ENCODE assay signal across 14 cellular contexts in the genomic region with DNA sequence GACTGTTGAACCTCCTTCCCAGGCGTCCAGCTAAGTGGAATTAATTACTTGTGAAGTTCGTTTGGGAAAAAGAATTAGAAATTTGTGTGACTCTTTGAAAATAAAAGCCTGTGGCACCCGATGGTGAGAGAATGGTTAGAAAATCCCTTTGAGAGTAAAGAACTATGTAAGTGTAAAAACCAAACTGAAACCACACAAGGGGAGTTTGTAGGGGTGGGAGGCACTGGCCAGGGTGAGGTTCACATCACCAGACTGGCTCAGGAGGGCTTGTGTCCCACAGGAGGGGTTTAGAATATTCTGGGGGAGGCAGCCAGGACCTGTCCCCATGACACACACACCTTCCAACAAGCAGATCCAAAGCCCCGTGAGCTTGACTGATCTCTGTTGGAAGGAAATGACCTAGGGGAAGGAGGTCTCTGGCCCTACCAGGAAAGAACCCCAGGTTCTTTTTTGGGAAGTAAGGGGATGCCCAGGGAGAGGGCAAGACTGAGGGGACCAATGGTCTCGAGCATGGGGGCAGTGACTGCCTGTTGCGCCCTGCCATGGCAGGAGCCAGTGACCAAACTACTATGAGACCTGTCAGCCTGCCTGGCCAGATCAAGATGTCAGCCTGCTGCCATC. TPM values are rescaled to one million over a fixed set of nuclear protein-coding genes. Genes with fewer than 3 reads are reported as not detected.
DNase-seq lines count a peak whose midpoint lies in the region; ATAC-seq, FAIRE-seq and TF ChIP-seq lines count a peak whose summit lies in the region.
"Had no signal": no experiment of that assay in that cellular context is flagged by ENCODE, and none has a peak within 500 bp of the region (broad histone marks: within the 10 kb centered on the region; RNA-seq: fewer than 3 reads in every experiment).

No MANE protein-coding gene starts in this region.

- POLR2A ChIA-PET in GM12878 (lab: Charles Lee), result interaction anchor here (1.0 to 7.0 kb wide), 5 partner anchors 11 to 163 kb away, joined by 3 to 74 read pairs (median 4); partner anchors contain the start of gene MZB1

- no peaks in the 10 kb centered on the region; the same call in 2 of the 3 replicates for H3K9me3 ChIP-seq in GM12878 (replicated peaks; ENCODE audit: control insufficient read depth, insufficient read depth, low read length)
- H3K9me3 ChIP-seq in WERI-Rb-1 (ENCODE audit: severe bottlenecking), result no peaks in the 10 kb centered on the region
- no peaks in the 10 kb centered on the region for H3K9me3 ChIP-seq in left lung
- H3K9me3 ChIP-seq: body of pancreas, testis had no signal

- in situ Hi-C loops in GM12878 (cut with MboI), result no loop called here

- 12% methylated on average over 6 of the region's 6 CpGs for WGBS in GM12878 (ENCODE audit: insufficient coverage, insufficient replicate concordance, low lambda C conversion rate, missing lambda C conversion rate)

- H3K27me3 ChIP-seq in GM12878 (replicated peaks in 1 of 2; ENCODE audit: control insufficient read depth in 2 of 2, insufficient read depth in 2 of 2, low read length in 1 of 2), result no peaks in the 10 kb centered on the region
- H3K27me3 ChIP-seq in WERI-Rb-1 (ENCODE audit: insufficient read depth, low read depth, severe bottlenecking), result no peaks in the 10 kb centered on the region
- H3K27me3 ChIP-seq in left lung, result peaks cover 4 to 11% of the 10 kb centered on the region in 2 donors
- H3K27me3 ChIP-seq: body of pancreas, testis had no signal

- H3K27ac ChIP-seq in GM12878 (ENCODE audit: control insufficient read depth, insufficient read depth) (peak overlapping the region; percentile 90), WERI-Rb-1 (no peak overlapping the region), left lung (no peak overlapping the region)
- H3K27ac ChIP-seq: body of pancreas, testis had no signal

- peak; percentile 65 to 71; a peak in 3 of 4 replicates for TF ChIP-seq EP300 in GM12878 (IDR thresholded peaks at IDR 0.05; ENCODE audit: borderline replicate concordance in 1 of 2, control insufficient read depth in 1 of 2, low read depth in 2 of 2, low read length in 2 of 2)

- SMC1A ChIA-PET in GM12878 (lab: Charles Lee; ENCODE audit: uncharacterized antibody, unreplicated experiment), result interaction anchor here (0.9 to 5.0 kb wide), 7 partner anchors 8 to 24 kb away, joined by 3 to 19 read pairs (median 4); partner anchors contain the start of gene MZB1

- ATAC-seq in GM19043 (IDR thresholded peaks at IDR 0.05; ENCODE audit: low read depth, unreplicated experiment), result peak; percentile 24
- peak; percentile 31 for ATAC-seq in HG02852 (IDR thresholded peaks at IDR 0.05; ENCODE audit: unreplicated experiment)
- peak; percentile 65 for ATAC-seq in GM12878
- ATAC-seq in SK-N-SH treated with all-trans-retinoic acid at 6 μM for 48 hours, result no peak
- no peak for ATAC-seq in left lung
- ATAC-seq: body of pancreas had no signal

- peak overlapping the region; percentile 55 for H3K9ac ChIP-seq in GM12878 (ENCODE audit: control insufficient read depth, insufficient read depth, low read length)

- BruUV-seq in GM12878 (replicated peaks; lab: Mats Ljungman, UMichigan), result no TSS peak

- peak overlapping the region; percentile 46 for H3K4me2 ChIP-seq in GM12878 (ENCODE audit: control insufficient read depth, insufficient read depth)

- peak overlapping the region; percentile 16 for H2AFZ ChIP-seq in GM12878 (ENCODE audit: control insufficient read depth, low read depth, low read length)

- H3K36me3 ChIP-seq in GM12878 (ENCODE audit: control insufficient read depth in 2 of 2, insufficient read depth in 2 of 2, low read length in 1 of 2) (peaks cover 0 to 7% of the 10 kb centered on the region in 2 experiments; a peak in 1 of 4 replicates), WERI-Rb-1 (no peaks in the 10 kb centered on the region), left lung (peaks cover 0 to 6% of the 10 kb centered on the region in 2 donors)

- DNase-seq in GM12891 (ENCODE audit: insufficient read length, low spot score), result no peak
- DNase-seq in GM12878 (ENCODE audit: low read depth, low spot score), result peak; percentile 77
- no peak for DNase-seq in SIG-M5 (lab: John Stamatoyannopoulos, UW)
- DNase-seq in WERI-Rb-1, result no peak
- no peak for DNase-seq in left lung
- DNase-seq: activated CD4-positive, alpha-beta T cell treated with anti-CD3 and anti-CD28 coated beads for 48 hours; activated naive CD4-positive, alpha-beta T cell treated with Interleukin-2 at 50 U/mL for 16 hours; body of pancreas; hypothalamus; T1000; testis had no signal

- H3K79me2 ChIP-seq in GM12878 (ENCODE audit: control insufficient read depth, insufficient read depth, low read length), result peaks cover 15% of the 10 kb centered on the region

- FAIRE-seq in GM12891 (lab: Jason Lieb, UNC) (peak; percentile 74), GM12878 (lab: Jason Lieb, UNC) (peak; percentile 13)

- CTCF ChIA-PET in GM12878 (lab: Yijun Ruan, JAX), result interaction anchor here (1.0 to 2.0 kb wide), 2 partner anchors 11 to 131 kb away, joined by 3 to 5 read pairs; no protein-coding TSS in a partner anchor

- TF ChIP-seq RAD21 in GM12878 (IDR thresholded peaks at IDR 0.05; ENCODE audit: insufficient read depth, low read depth, low read length), result no peak

- RAD21 ChIA-PET in GM12878 (lab: Charles Lee; ENCODE audit: unreplicated experiment), result interaction anchor here (0.6 to 1.7 kb wide), 2 partner anchors 9 to 11 kb away, joined by 3 to 10 read pairs; partner anchors contain the start of gene MZB1

- peak overlapping the region; percentile 33; the same call in 1 of the 2 replicates for H3K4me3 ChIP-seq in GM12878
- no peak overlapping the region for H3K4me3 ChIP-seq in WERI-Rb-1 (ENCODE audit: low read depth, low read length)
- H3K4me3 ChIP-seq in left lung, result no peak overlapping the region
- H3K4me3 ChIP-seq: body of pancreas, testis had no signal

- H3K4me1 ChIP-seq in GM12878 (ENCODE audit: control insufficient read depth, insufficient read depth, low read length) (peaks cover 49% of the 10 kb centered on the region), left lung (peaks cover 0 to 18% of the 10 kb centered on the region in 2 donors)
- H3K4me1 ChIP-seq: testis had no signal

- no peaks in the 10 kb centered on the region for H4K20me1 ChIP-seq in GM12878 (ENCODE audit: control insufficient read depth, insufficient read depth)

- no peak for TF ChIP-seq CTCF in GM12878 (IDR thresholded peaks at IDR 0.05 in 2 of 3, conservative IDR thresholded peaks at IDR 0.05 in 1 of 3; ENCODE audit: control insufficient read depth in 2 of 3, extremely low read depth in 1 of 3, insufficient read depth in 1 of 3, low read depth in 3 of 3, low read length in 3 of 3)
- TF ChIP-seq CTCF in WERI-Rb-1 (IDR thresholded peaks at IDR 0.05; ENCODE audit: low read depth, low read length), result no peak
- no peak for TF ChIP-seq CTCF in left lung (IDR thresholded peaks at IDR 0.05)

- TF ChIP-seq POLR2A in GM12891 (IDR thresholded peaks at IDR 0.05; ENCODE audit: low read depth, low read length), result no peak
- 0 out of 2 replicates have a peak, but pooled peaks have one; percentile 37 for TF ChIP-seq POLR2A in GM12878 (IDR thresholded peaks at IDR 0.05; ENCODE audit: low read depth, low read length)

- intact Hi-C loops in GM12878 (cut with micrococcal nuclease; ENCODE audit: unreplicated experiment) (no loop called here), left lung (cut with DNase I) (no loop called here)

RNA-seq across cellular contexts. Expression of gene SPATA24, which starts 4.3 kb away (rescaled TPM):
- polyA plus RNA-seq in GM12891 (2012; ENCODE audit: low read depth, missing spikeins), result 9.1 TPM
- total RNA-seq in GM12878 (2013; cell fraction: nucleolus; rRNA removed), result 8.9 and 9.5 TPM in 2 replicates
- total RNA-seq in GM12878 (2014; rRNA removed), result 5.1 and 8.1 TPM in 2 replicates
- total RNA-seq in GM12878 (2014; rRNA removed; fragmentation: Illumina TruSeq; extraction: Trizol), result 6.3 and 8.1 TPM in 2 replicates
- 4.1 and 5.6 TPM in 2 replicates for total RNA-seq in GM12878 (2021)
- polyA plus RNA-seq in GM12878 (2011; ENCODE audit: low read depth), result 8.4 TPM
- polyA plus RNA-seq in GM12878 (2011; rRNA removed), result 5.3 and 6.0 TPM in 2 replicates
- 2.9 and 3.7 TPM in 2 replicates for polyA plus RNA-seq in GM12878 (2011; cell fraction: cytosol; rRNA removed)
- 3.2 and 4.8 TPM in 2 replicates for polyA plus RNA-seq in GM12878 (2011; cell fraction: nucleus; rRNA removed)
- polyA plus RNA-seq in GM12878 (2012), result 7.6 and 8.6 TPM in 2 replicates
- 6.1 and 9.8 TPM in 2 replicates for polyA plus RNA-seq in GM12878 (2014; fragmentation: Illumina TruSeq; extraction: Trizol)
- 1 to 10 TPM; 7.6 to 8.5 TPM for polyA plus RNA-seq in GM12878 (2014; fragmentation: Nextera tagmentation; extraction: Ambion mirVana)
- 7.1 and 7.2 TPM in 2 replicates for polyA plus RNA-seq in GM12878 (2014; rRNA removed)
- polyA plus RNA-seq in GM12878 (2016; fragmentation: Nextera tagmentation; extraction: Ambion mirVana), result 1 to 10 TPM; 7.0 to 7.4 TPM
- 2.2 and 2.6 TPM in 2 replicates for polyA minus RNA-seq in GM12878 (2011; rRNA and poly(A)+ RNA removed)
- polyA minus RNA-seq in GM12878 (2011; cell fraction: cytosol; rRNA and poly(A)+ RNA removed), result not detected in 2 replicates
- polyA minus RNA-seq in GM12878 (2011; cell fraction: nucleus; rRNA and poly(A)+ RNA removed), result 2.3 and 3.4 TPM in 2 replicates
- 1 to 10 TPM; 3.6 to 4.3 TPM for total RNA-seq in left lung

RNA-seq across cellular contexts. Expression of gene PROB1, which starts 4.7 kb away (rescaled TPM):
- 3.5 TPM for polyA plus RNA-seq in GM12891 (2012; ENCODE audit: low read depth, missing spikeins)
- 3.5 and 4.4 TPM in 2 replicates for total RNA-seq in GM12878 (2013; cell fraction: nucleolus; rRNA removed)
- total RNA-seq in GM12878 (2014; rRNA removed), result 3.0 and 3.8 TPM in 2 replicates
- total RNA-seq in GM12878 (2014; rRNA removed; fragmentation: Illumina TruSeq; extraction: Trizol), result 1.7 and 2.0 TPM in 2 replicates
- 6.0 and 6.5 TPM in 2 replicates for total RNA-seq in GM12878 (2021)
- polyA plus RNA-seq in GM12878 (2011; ENCODE audit: low read depth), result 1.4 TPM
- 0.59 and 1.1 TPM in 2 replicates for polyA plus RNA-seq in GM12878 (2011; rRNA removed)
- 1.3 and 2.2 TPM in 2 replicates for polyA plus RNA-seq in GM12878 (2011; cell fraction: cytosol; rRNA removed)
- 3.4 and 4.5 TPM in 2 replicates for polyA plus RNA-seq in GM12878 (2011; cell fraction: nucleus; rRNA removed)
- 3.8 and 5.2 TPM in 2 replicates for polyA plus RNA-seq in GM12878 (2012)
- polyA plus RNA-seq in GM12878 (2014; fragmentation: Illumina TruSeq; extraction: Trizol), result 0.78 and 1.4 TPM in 2 replicates
- polyA plus RNA-seq in GM12878 (2014; fragmentation: Nextera tagmentation; extraction: Ambion mirVana), result under 1 TPM; 0.14 to 0.58 TPM
- polyA plus RNA-seq in GM12878 (2014; rRNA removed), result 4.7 and 5.1 TPM in 2 replicates
- polyA plus RNA-seq in GM12878 (2016; fragmentation: Nextera tagmentation; extraction: Ambion mirVana), result 1 to 10 TPM; 6.2 to 8.1 TPM
- 0.95 and 1.9 TPM in 2 replicates for polyA minus RNA-seq in GM12878 (2011; rRNA and poly(A)+ RNA removed)
- polyA minus RNA-seq in GM12878 (2011; cell fraction: cytosol; rRNA and poly(A)+ RNA removed), result 0.73 and 1.1 TPM in 2 replicates
- polyA minus RNA-seq in GM12878 (2011; cell fraction: nucleus; rRNA and poly(A)+ RNA removed), result 3.4 and 6.2 TPM in 2 replicates
- 1 to 10 TPM; 1.7 to 1.8 TPM for total RNA-seq in left lung

RNA-seq across cellular contexts. Expression of gene MZB1, which starts 9.9 kb away (rescaled TPM):
- 156 TPM for polyA plus RNA-seq in GM12891 (2012; ENCODE audit: low read depth, missing spikeins)
- 108 and 124 TPM in 2 replicates for total RNA-seq in GM12878 (2013; cell fraction: nucleolus; rRNA removed)
- total RNA-seq in GM12878 (2014; rRNA removed) (211 and 238 TPM in 2 replicates), GM12878 (2014; rRNA removed; fragmentation: Illumina TruSeq; extraction: Trizol) (132 and 157 TPM in 2 replicates), GM12878 (2021) (200 and 218 TPM in 2 replicates), left lung (10 to 100 TPM in 1 of 2 donors, 1 to 10 TPM in 1; 8.8 to 10.6 TPM)
- 170 TPM for polyA plus RNA-seq in GM12878 (2011; ENCODE audit: low read depth)
- polyA plus RNA-seq in GM12878 (2011; rRNA removed) (37.4 and 65.2 TPM in 2 replicates), GM12878 (2014; fragmentation: Illumina TruSeq; extraction: Trizol) (44.1 and 147 TPM in 2 replicates), GM12878 (2014; fragmentation: Nextera tagmentation; extraction: Ambion mirVana) (10 to 100 TPM; 19.3 to 56.9 TPM), GM12878 (2014; rRNA removed) (291 and 321 TPM in 2 replicates), GM12878 (2016; fragmentation: Nextera tagmentation; extraction: Ambion mirVana) (100 to 1,000 TPM; 369 to 406 TPM)
- polyA plus RNA-seq in GM12878 (2011; cell fraction: cytosol; rRNA removed), result 96.6 and 144 TPM in 2 replicates
- polyA plus RNA-seq in GM12878 (2011; cell fraction: nucleus; rRNA removed), result 140 and 154 TPM in 2 replicates
- 253 and 361 TPM in 2 replicates for polyA plus RNA-seq in GM12878 (2012)
- polyA minus RNA-seq in GM12878 (2011; rRNA and poly(A)+ RNA removed), result 43.4 and 79.0 TPM in 2 replicates
- 21.8 and 23.1 TPM in 2 replicates for polyA minus RNA-seq in GM12878 (2011; cell fraction: cytosol; rRNA and poly(A)+ RNA removed)
- 58.2 and 93.9 TPM in 2 replicates for polyA minus RNA-seq in GM12878 (2011; cell fraction: nucleus; rRNA and poly(A)+ RNA removed)

RNA-seq across cellular contexts. Expression of gene SLC23A1, which starts 16.5 kb away (rescaled TPM):
- 1.3 TPM for polyA plus RNA-seq in GM12891 (2012; ENCODE audit: low read depth, missing spikeins)
- 24.3 and 24.7 TPM in 2 replicates for total RNA-seq in GM12878 (2013; cell fraction: nucleolus; rRNA removed)
- total RNA-seq in GM12878 (2014; rRNA removed) (0.98 and 1.2 TPM in 2 replicates), GM12878 (2014; rRNA removed; fragmentation: Illumina TruSeq; extraction: Trizol) (1.7 and 2.4 TPM in 2 replicates), GM12878 (2021) (4.1 and 4.7 TPM in 2 replicates), left lung (under 1 TPM in 1 of 2 donors, not detected in 1; 0.84 TPM)
- polyA plus RNA-seq in GM12878 (2011; ENCODE audit: low read depth), result 1.2 TPM
- polyA plus RNA-seq in GM12878 (2011; rRNA removed) (1.1 and 1.5 TPM in 2 replicates), GM12878 (2014; fragmentation: Illumina TruSeq; extraction: Trizol) (0.95 and 1.7 TPM in 2 replicates), GM12878 (2014; fragmentation: Nextera tagmentation; extraction: Ambion mirVana) (under 1 TPM; 0.35 to 0.74 TPM), GM12878 (2014; rRNA removed) (3.2 and 3.3 TPM in 2 replicates), GM12878 (2016; fragmentation: Nextera tagmentation; extraction: Ambion mirVana) (1 to 10 TPM; 1.5 to 1.6 TPM)
- 1.2 and 1.3 TPM in 2 replicates for polyA plus RNA-seq in GM12878 (2011; cell fraction: cytosol; rRNA removed)
- polyA plus RNA-seq in GM12878 (2011; cell fraction: nucleus; rRNA removed), result 18.8 and 22.0 TPM in 2 replicates
- polyA plus RNA-seq in GM12878 (2012), result 3.3 and 4.3 TPM in 2 replicates
- polyA minus RNA-seq in GM12878 (2011; rRNA and poly(A)+ RNA removed), result 5.6 and 11.2 TPM in 2 replicates
- polyA minus RNA-seq in GM12878 (2011; cell fraction: cytosol; rRNA and poly(A)+ RNA removed), result not detected in 2 replicates
- 9.8 and 16.2 TPM in 2 replicates for polyA minus RNA-seq in GM12878 (2011; cell fraction: nucleus; rRNA and poly(A)+ RNA removed)
- total RNA-seq: testis had no signal

RNA-seq across cellular contexts. Expression of gene DNAJC18, which starts 39.7 kb away (rescaled TPM):
- 9.3 TPM for polyA plus RNA-seq in GM12891 (2012; ENCODE audit: low read depth, missing spikeins)
- 9.8 and 13.1 TPM in 2 replicates for total RNA-seq in GM12878 (2013; cell fraction: nucleolus; rRNA removed)
- 5.3 and 6.4 TPM in 2 replicates for total RNA-seq in GM12878 (2014; rRNA removed)
- total RNA-seq in GM12878 (2014; rRNA removed; fragmentation: Illumina TruSeq; extraction: Trizol), result 10.6 and 10.8 TPM in 2 replicates
- total RNA-seq in GM12878 (2021), result 16.9 and 19.7 TPM in 2 replicates
- polyA plus RNA-seq in GM12878 (2011; ENCODE audit: low read depth), result 7.0 TPM
- 21.0 and 34.0 TPM in 2 replicates for polyA plus RNA-seq in GM12878 (2011; rRNA removed)
- polyA plus RNA-seq in GM12878 (2011; cell fraction: cytosol; rRNA removed), result 5.6 and 8.9 TPM in 2 replicates
- 4.0 and 5.5 TPM in 2 replicates for polyA plus RNA-seq in GM12878 (2011; cell fraction: nucleus; rRNA removed)
- polyA plus RNA-seq in GM12878 (2012), result 12.4 and 17.4 TPM in 2 replicates
- polyA plus RNA-seq in GM12878 (2014; fragmentation: Illumina TruSeq; extraction: Trizol), result 17.5 and 22.6 TPM in 2 replicates
- polyA plus RNA-seq in GM12878 (2014; fragmentation: Nextera tagmentation; extraction: Ambion mirVana), result 10 to 100 TPM; 20.5 to 26.7 TPM
- 5.3 and 10.1 TPM in 2 replicates for polyA plus RNA-seq in GM12878 (2014; rRNA removed)
- 10 to 100 TPM; 16.7 to 18.0 TPM for polyA plus RNA-seq in GM12878 (2016; fragmentation: Nextera tagmentation; extraction: Ambion mirVana)
- polyA minus RNA-seq in GM12878 (2011; rRNA and poly(A)+ RNA removed), result 6.6 and 10.5 TPM in 2 replicates
- 3.2 and 7.4 TPM in 2 replicates for polyA minus RNA-seq in GM12878 (2011; cell fraction: cytosol; rRNA and poly(A)+ RNA removed)
- polyA minus RNA-seq in GM12878 (2011; cell fraction: nucleus; rRNA and poly(A)+ RNA removed), result 2.2 and 2.9 TPM in 2 replicates
- total RNA-seq in left lung, result 10 to 100 TPM; 10.0 to 13.2 TPM

Comparison
In these comparisons a context has a peak if more than half of its experiments do, and no peak if none do; other contexts are left out.
1. ATAC-seq: peak in GM19043 (single experiment), HG02852 (single experiment) and GM12878 (single experiment); none in SK-N-SH treated with all-trans-retinoic acid at 6 μM for 48 hours (single experiment) and left lung (single experiment).
2. RNA of gene MZB1, which starts 9.9 kb away (total RNA-seq): 108 to 238 TPM in GM12878; 8.8 to 10.6 TPM in left lung; every median in the first group is over 4 times any median in the second.